In genomic region chr13:111280226-111280625, GRCh38 we compare ENCODE assay signal across 17 cellular contexts. TPM values are rescaled to one million over a fixed set of nuclear protein-coding genes. Genes with fewer than 3 reads are reported as not detected.
A peak's percentile ranks its signal among the peaks of the same experiment; 100 is the strongest.
DNase-seq lines count a peak whose midpoint lies in the region; ATAC-seq and TF ChIP-seq lines count a peak whose summit lies in the region.
"Had no signal": no experiment of that assay in that cellular context is flagged by ENCODE, and none has a peak within 500 bp of the region (broad histone marks: within the 10 kb centered on the region; RNA-seq: fewer than 3 reads in every experiment).

No MANE protein-coding gene starts in this region.

- H3K9me3 ChIP-seq in left ventricle myocardium inferior (replicated peaks), result no peaks in the 10 kb centered on the region
- H3K9me3 ChIP-seq in heart right ventricle, result no peaks in the 10 kb centered on the region
- no peaks in the 10 kb centered on the region for H3K9me3 ChIP-seq in osteoblast (ENCODE audit: low read depth, low read length)
- H3K9me3 ChIP-seq in uterus, result no peaks in the 10 kb centered on the region
- H3K9me3 ChIP-seq in effector memory CD4-positive, alpha-beta T cell (ENCODE audit: control insufficient read depth, low read length), result no peaks in the 10 kb centered on the region

- TF ChIP-seq CTCF in left ventricle myocardium inferior (IDR thresholded peaks at IDR 0.05; ENCODE audit: borderline replicate concordance) (no peak), heart right ventricle (IDR thresholded peaks at IDR 0.05) (no peak), chondrocyte (IDR thresholded peaks at IDR 0.05) (no peak), osteoblast (IDR thresholded peaks at IDR 0.05; ENCODE audit: extremely low read depth, low read depth, low read length) (no peak), uterus (IDR thresholded peaks at IDR 0.05) (no peak)

- no peak overlapping the region for H3K4me3 ChIP-seq in left ventricle myocardium inferior
- H3K4me3 ChIP-seq in heart right ventricle, result no peak overlapping the region
- no peak overlapping the region for H3K4me3 ChIP-seq in osteoblast (ENCODE audit: insufficient read depth, low read length)
- no peak overlapping the region for H3K4me3 ChIP-seq in uterus
- no peak overlapping the region for H3K4me3 ChIP-seq in effector memory CD4-positive, alpha-beta T cell (ENCODE audit: insufficient read depth, low read depth, low read length, poor library complexity, severe bottlenecking)
- H3K4me3 ChIP-seq: PC-9 had no signal

- H3K27ac ChIP-seq in left ventricle myocardium inferior (replicated peaks) (peak overlapping the region; percentile 85), heart right ventricle (peak overlapping the region in 5 of 10 donors; percentile 64 to 94 (median 87)), osteoblast (ENCODE audit: low read depth, low read length) (peak overlapping the region; percentile 95), uterus (peak overlapping the region; percentile 55 to 90)
- no peak overlapping the region for H3K27ac ChIP-seq in effector memory CD4-positive, alpha-beta T cell (ENCODE audit: insufficient read depth, low read length, poor library complexity, severe bottlenecking)
- H3K27ac ChIP-seq: 22Rv1, PC-9 had no signal

- peak overlapping the region; percentile 46 for H3K4me2 ChIP-seq in osteoblast (ENCODE audit: insufficient read depth, low read length)
- H3K4me2 ChIP-seq: PC-9 had no signal

- H3K9me3 Mint-ChIP-seq in chondrocyte (ENCODE audit: low read depth), result no peaks in the 10 kb centered on the region
- H3K9me3 Mint-ChIP-seq: H9 had no signal

- peaks cover 13% of the 10 kb centered on the region for H3K79me2 ChIP-seq in osteoblast (ENCODE audit: insufficient read depth, low read length)

- ATAC-seq in heart right ventricle, result no peak

- 78 to 80% methylated on average over 12 of the region's 12 CpGs for WGBS in heart right ventricle, 2 donors

- no peak overlapping the region for H2AFZ ChIP-seq in osteoblast (ENCODE audit: low read length)
- H2AFZ ChIP-seq: PC-9 had no signal

- H3K4me1 Mint-ChIP-seq in chondrocyte (ENCODE audit: low read depth), result peaks cover 54% of the 10 kb centered on the region
- H3K4me1 Mint-ChIP-seq: H9 had no signal

- peak overlapping the region; percentile 99 for H3K27ac Mint-ChIP-seq in chondrocyte (ENCODE audit: unreplicated experiment)

- no peaks in the 10 kb centered on the region for H4K20me1 ChIP-seq in osteoblast (ENCODE audit: insufficient read depth, low read length)

- H3K36me3 Mint-ChIP-seq in chondrocyte (ENCODE audit: low read depth), result peaks cover 38% of the 10 kb centered on the region

- peaks cover 78% of the 10 kb centered on the region for H3K4me1 ChIP-seq in left ventricle myocardium inferior
- H3K4me1 ChIP-seq in heart right ventricle, result peaks cover 15 to 65% (median 51%) of the 10 kb centered on the region in 9 donors
- H3K4me1 ChIP-seq in osteoblast (ENCODE audit: insufficient read depth, low read length), result peaks cover 27% of the 10 kb centered on the region
- H3K4me1 ChIP-seq in uterus, result no peaks in the 10 kb centered on the region
- no peaks in the 10 kb centered on the region for H3K4me1 ChIP-seq in effector memory CD4-positive, alpha-beta T cell (ENCODE audit: control insufficient read depth, insufficient read depth, low read length, poor library complexity, severe bottlenecking)

- intact Hi-C loops in left ventricle myocardium inferior (cut with micrococcal nuclease), result no loop called here
- intact Hi-C loops in heart right ventricle (cut with DNase I), result loop anchor here in 2 of 10 donors (2.0 to 10.0 kb wide), 2 partner anchors 55 to 213 kb away; no protein-coding TSS in a partner anchor
- intact Hi-C loops in uterus (cut with DNase I; ENCODE audit: low total_unique reads), result no loop called here

- H3K36me3 ChIP-seq in left ventricle myocardium inferior (peaks cover 75% of the 10 kb centered on the region), heart right ventricle (peaks cover 0 to 93% (median 39%) of the 10 kb centered on the region in 9 donors), osteoblast (ENCODE audit: insufficient read depth, low read length) (peaks cover 58% of the 10 kb centered on the region), uterus (no peaks in the 10 kb centered on the region)
- H3K36me3 ChIP-seq in effector memory CD4-positive, alpha-beta T cell (ENCODE audit: control insufficient read depth, insufficient read depth, low read length), result peaks cover 91% of the 10 kb centered on the region

- H3K27me3 ChIP-seq in left ventricle myocardium inferior (ENCODE audit: low read depth) (no peaks in the 10 kb centered on the region), heart right ventricle (no peaks in the 10 kb centered on the region), osteoblast (ENCODE audit: insufficient read depth, low read length) (no peaks in the 10 kb centered on the region), uterus (no peaks in the 10 kb centered on the region)
- no peaks in the 10 kb centered on the region for H3K27me3 ChIP-seq in effector memory CD4-positive, alpha-beta T cell (replicated peaks; ENCODE audit: control insufficient read depth, insufficient read depth, low read length, poor library complexity, severe bottlenecking)

- no peak for TF ChIP-seq POLR2A in uterus (IDR thresholded peaks at IDR 0.05)

- no peak overlapping the region for H3K4me3 Mint-ChIP-seq in chondrocyte (ENCODE audit: unreplicated experiment)
- H3K4me3 Mint-ChIP-seq: H9 had no signal

- H3K27me3 Mint-ChIP-seq in chondrocyte (ENCODE audit: low read depth), result no peaks in the 10 kb centered on the region

- DNase-seq in left ventricle myocardium inferior (no peak), heart right ventricle (no peak), chondrocyte (ENCODE audit: low spot score) (no peak), osteoblast (ENCODE audit: insufficient read length, low spot score, missing footprints) (no peak), uterus (no peak), cerebellar cortex (ENCODE audit: low spot score) (no peak), NCI-H526 treated with DMSO at 0.1 percent for 48 hours (lab: John Stamatoyannopoulos, UW) (no peak)
- DNase-seq in effector memory CD4-positive, alpha-beta T cell, result no peak
- DNase-seq: C1 segment of cervical spinal cord, H9, Kasumi-1, NCI-H1105 treated with DMSO at 0.1 percent for 48 hours, NCI-H187, NCI-H446 treated with DMSO at 0.1 percent for 48 hours, NCI-H774, PC-9 had no signal

RNA-seq across cellular contexts. Expression of gene TEX29, which starts 40.2 kb away (rescaled TPM):
- not detected for total RNA-seq in left ventricle myocardium inferior
- total RNA-seq in heart right ventricle, result under 1 TPM in 4 of 10 donors, not detected in 6; 0.37 to 0.57 (median 0.42) TPM
- polyA plus RNA-seq in heart right ventricle, result 1 to 10 TPM in 1 of 2 donors, under 1 TPM in 1; 0.22 to 1.1 TPM
- 0.59 to 0.94 TPM (median 0.70 TPM) in 3 replicates for total RNA-seq in chondrocyte
- 0.36 TPM in 1 of 2 replicates, not detected in the other for total RNA-seq in osteoblast
- under 1 TPM in 1 of 4 donors, not detected in 3; 0.91 TPM for total RNA-seq in uterus
- total RNA-seq: PC-9 had no signal
